ENCODE assay signal across 1 cellular context in genomic region chr15:101445562-101446526, GRCh38.
TF ChIP-seq lines count a peak whose summit lies in the region.

No MANE protein-coding gene starts in this region.

TF ChIP-seq in K562, 482 proteins besides CTCF, POLR2A, EP300 and RAD21 (continued from another document and continues in another):
- peak in 1 of 2 experiments; percentile 95; a peak in 2 of 4 replicates for TF ChIP-seq ZNF318 (IDR thresholded peaks at IDR 0.05; ENCODE audit: borderline replicate concordance in 1 of 2, low read depth in 1 of 2)
- peak; percentile 68 for TF ChIP-seq TAL1 (IDR thresholded peaks at IDR 0.05)
- TF ChIP-seq, protein P1, sequence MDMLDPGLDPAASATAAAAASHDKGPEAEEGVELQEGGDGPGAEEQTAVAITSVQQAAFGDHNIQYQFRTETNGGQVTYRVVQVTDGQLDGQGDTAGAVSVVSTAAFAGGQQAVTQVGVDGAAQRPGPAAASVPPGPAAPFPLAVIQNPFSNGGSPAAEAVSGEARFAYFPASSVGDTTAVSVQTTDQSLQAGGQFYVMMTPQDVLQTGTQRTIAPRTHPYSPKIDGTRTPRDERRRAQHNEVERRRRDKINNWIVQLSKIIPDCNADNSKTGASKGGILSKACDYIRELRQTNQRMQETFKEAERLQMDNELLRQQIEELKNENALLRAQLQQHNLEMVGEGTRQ (CRISPR knock-in tag; IDR thresholded peaks at IDR 0.05): no peak
- no peak for TF ChIP-seq SIRT6 (IDR thresholded peaks at IDR 0.05; ENCODE audit: low read depth, low read length)
- TF ChIP-seq ZKSCAN1 (IDR thresholded peaks at IDR 0.05; ENCODE audit: low read depth, low read length): no peak
- TF ChIP-seq FOXO4 (CRISPR knock-in tag; IDR thresholded peaks at IDR 0.05): no peak
- TF ChIP-seq HMBOX1 (IDR thresholded peaks at IDR 0.05): no peak
- peak; percentile 78 for TF ChIP-seq C11orf30 (IDR thresholded peaks at IDR 0.05; ENCODE audit: low read depth)
- TF ChIP-seq, protein P2, sequence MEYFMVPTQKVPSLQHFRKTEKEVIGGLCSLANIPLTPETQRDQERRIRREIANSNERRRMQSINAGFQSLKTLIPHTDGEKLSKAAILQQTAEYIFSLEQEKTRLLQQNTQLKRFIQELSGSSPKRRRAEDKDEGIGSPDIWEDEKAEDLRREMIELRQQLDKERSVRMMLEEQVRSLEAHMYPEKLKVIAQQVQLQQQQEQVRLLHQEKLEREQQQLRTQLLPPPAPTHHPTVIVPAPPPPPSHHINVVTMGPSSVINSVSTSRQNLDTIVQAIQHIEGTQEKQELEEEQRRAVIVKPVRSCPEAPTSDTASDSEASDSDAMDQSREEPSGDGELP (CRISPR knock-in tag; IDR thresholded peaks at IDR 0.05; ENCODE audit: borderline replicate concordance): peak; percentile 71
- no peak for TF ChIP-seq CCAR2 (IDR thresholded peaks at IDR 0.05; ENCODE audit: low read depth, low read length)
- TF ChIP-seq ZBTB7A (IDR thresholded peaks at IDR 0.05; ENCODE audit: borderline replicate concordance, control insufficient read depth, low read depth, low read length): no peak
- no peak for TF ChIP-seq PRMT5 (CRISPR knock-in tag; IDR thresholded peaks at IDR 0.05)
- TF ChIP-seq ZNF165 (CRISPR knock-in tag; IDR thresholded peaks at IDR 0.05; ENCODE audit: borderline replicate concordance): no peak
- TF ChIP-seq PRDM10 (IDR thresholded peaks at IDR 0.05; ENCODE audit: partially characterized antibody): peak; percentile 81
- no peak for TF ChIP-seq ETV5 (CRISPR knock-in tag; IDR thresholded peaks at IDR 0.05; ENCODE audit: low read depth)
- TF ChIP-seq ASH1L (IDR thresholded peaks at IDR 0.05; ENCODE audit: borderline replicate concordance, low read depth, partially characterized antibody): no peak
- TF ChIP-seq, protein P3, sequence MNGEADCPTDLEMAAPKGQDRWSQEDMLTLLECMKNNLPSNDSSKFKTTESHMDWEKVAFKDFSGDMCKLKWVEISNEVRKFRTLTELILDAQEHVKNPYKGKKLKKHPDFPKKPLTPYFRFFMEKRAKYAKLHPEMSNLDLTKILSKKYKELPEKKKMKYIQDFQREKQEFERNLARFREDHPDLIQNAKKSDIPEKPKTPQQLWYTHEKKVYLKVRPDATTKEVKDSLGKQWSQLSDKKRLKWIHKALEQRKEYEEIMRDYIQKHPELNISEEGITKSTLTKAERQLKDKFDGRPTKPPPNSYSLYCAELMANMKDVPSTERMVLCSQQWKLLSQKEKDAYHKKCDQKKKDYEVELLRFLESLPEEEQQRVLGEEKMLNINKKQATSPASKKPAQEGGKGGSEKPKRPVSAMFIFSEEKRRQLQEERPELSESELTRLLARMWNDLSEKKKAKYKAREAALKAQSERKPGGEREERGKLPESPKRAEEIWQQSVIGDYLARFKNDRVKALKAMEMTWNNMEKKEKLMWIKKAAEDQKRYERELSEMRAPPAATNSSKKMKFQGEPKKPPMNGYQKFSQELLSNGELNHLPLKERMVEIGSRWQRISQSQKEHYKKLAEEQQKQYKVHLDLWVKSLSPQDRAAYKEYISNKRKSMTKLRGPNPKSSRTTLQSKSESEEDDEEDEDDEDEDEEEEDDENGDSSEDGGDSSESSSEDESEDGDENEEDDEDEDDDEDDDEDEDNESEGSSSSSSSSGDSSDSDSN (IDR thresholded peaks at IDR 0.05; ENCODE audit: borderline replicate concordance in 1 of 2, low read depth in 2 of 2, low read length in 2 of 2): no peak
- TF ChIP-seq FOXJ2 (tag; IDR thresholded peaks at IDR 0.05): peak; percentile 60
- no peak for TF ChIP-seq PHB2 (IDR thresholded peaks at IDR 0.05; ENCODE audit: low read depth)
- no peak for TF ChIP-seq POU5F1 (IDR thresholded peaks at IDR 0.05; ENCODE audit: borderline replicate concordance, low read depth, low read length, partially characterized antibody)
- TF ChIP-seq NR1H2 (CRISPR knock-in tag; IDR thresholded peaks at IDR 0.05): no peak
- no peak for TF ChIP-seq FOXA3 (CRISPR knock-in tag; conservative IDR thresholded peaks at IDR 0.05 in 1 of 2, IDR thresholded peaks at IDR 0.05 in 1 of 2)
- TF ChIP-seq L3MBTL2 (IDR thresholded peaks at IDR 0.05): peak; percentile 85
- no peak for TF ChIP-seq GABPB2 (CRISPR knock-in tag; conservative IDR thresholded peaks at IDR 0.05)
- no peak for TF ChIP-seq SMAD2 (IDR thresholded peaks at IDR 0.05; ENCODE audit: low read depth, low read length)
- peak; percentile 65; the same call in 1 of the 2 replicates for TF ChIP-seq SP1 (CRISPR knock-in tag; IDR thresholded peaks at IDR 0.05)
- no peak for TF ChIP-seq CHCHD3 (CRISPR knock-in tag; IDR thresholded peaks at IDR 0.05)
- TF ChIP-seq BRF1 (IDR thresholded peaks at IDR 0.05; ENCODE audit: borderline replicate concordance, extremely low read depth, insufficient read length): no peak
- peak; percentile 81; the same call in 1 of the 2 replicates for TF ChIP-seq ARID3A (IDR thresholded peaks at IDR 0.05; ENCODE audit: borderline replicate concordance, low read depth, low read length)
